Comparison of ENCODE assay signal across 9 cellular contexts in the genomic region with DNA sequence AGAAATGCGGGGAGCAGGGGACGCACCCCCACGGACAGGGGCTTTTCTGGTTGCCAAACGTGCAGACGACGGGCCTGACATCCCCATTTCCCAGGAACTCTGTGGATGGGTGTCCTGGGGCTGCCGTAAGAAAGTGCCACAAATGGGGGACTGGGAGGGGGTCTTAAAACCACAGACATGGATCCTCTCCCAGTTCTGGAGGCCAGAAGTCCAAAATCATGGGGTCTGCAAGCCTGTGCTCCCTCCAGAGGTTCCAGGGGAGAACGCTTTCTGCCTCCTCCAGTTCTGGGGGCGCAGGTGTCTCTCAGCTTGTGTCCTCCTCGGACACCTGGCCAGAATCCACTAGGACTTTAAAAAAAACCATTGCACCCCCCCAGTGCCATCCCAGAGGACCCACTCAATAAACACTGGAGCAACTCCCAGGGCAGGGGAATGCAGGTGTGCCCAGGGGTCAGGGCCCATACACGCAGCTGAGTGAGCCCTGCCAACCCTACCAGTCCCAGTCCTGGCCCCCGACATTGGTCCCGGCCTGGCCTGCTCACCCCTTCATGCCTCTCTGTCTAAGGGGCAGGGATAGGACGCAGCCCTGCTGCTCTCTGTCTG.
DNase-seq lines count a peak whose midpoint lies in the region; ATAC-seq and TF ChIP-seq lines count a peak whose summit lies in the region.
"Had no signal": no experiment of that assay in that cellular context is flagged by ENCODE, and none has a peak within 500 bp of the region (broad histone marks: within the 10 kb centered on the region; RNA-seq: fewer than 3 reads in every experiment).

No MANE protein-coding gene starts in this region.

- peaks cover 22% of the 10 kb centered on the region for H3K36me3 Mint-ChIP-seq in activated B cell treated with CpG ODN at 0.5 μM for 24 hours (ENCODE audit: low read depth)

- H3K27ac ChIP-seq in BLaER1 (no peak overlapping the region), left ventricle myocardium inferior (replicated peaks) (peak overlapping the region; percentile 95), psoas muscle (peak overlapping the region; percentile 74)

- H3K4me1 ChIP-seq in BLaER1 = peaks cover 49% of the 10 kb centered on the region
- peaks cover 52% of the 10 kb centered on the region for H3K4me1 ChIP-seq in left ventricle myocardium inferior
- peaks cover 17% of the 10 kb centered on the region for H3K4me1 ChIP-seq in psoas muscle

- no peaks in the 10 kb centered on the region for H3K27me3 ChIP-seq in BLaER1
- no peaks in the 10 kb centered on the region for H3K27me3 ChIP-seq in left ventricle myocardium inferior (ENCODE audit: low read depth)
- no peaks in the 10 kb centered on the region for H3K27me3 ChIP-seq in psoas muscle (ENCODE audit: insufficient read depth in 3 of 3, low read length in 2 of 3)

- H4K20me1 ChIP-seq in BLaER1 = peaks cover 88% of the 10 kb centered on the region

- H3K9me3 ChIP-seq in BLaER1 = peaks cover 23% of the 10 kb centered on the region
- H3K9me3 ChIP-seq in left ventricle myocardium inferior (replicated peaks) = peaks cover 21% of the 10 kb centered on the region
- H3K9me3 ChIP-seq in psoas muscle = peaks cover 4% of the 10 kb centered on the region

- H3K4me3 Mint-ChIP-seq in activated B cell treated with CpG ODN at 0.5 μM for 24 hours = peak overlapping the region; percentile 7

- CTCF ChIA-PET in activated B cell treated with CpG ODN at 0.5 μM for 24 hours (lab: Charles Lee) = interaction anchor here (0.8 to 1.8 kb wide), 13 partner anchors 18 to 106 kb away, joined by 3 to 8 read pairs (median 4); partner anchors contain the start of gene GADD45B

- H3K4me1 Mint-ChIP-seq in activated B cell treated with CpG ODN at 0.5 μM for 24 hours = peaks cover 14% of the 10 kb centered on the region

- no peak overlapping the region for H3K9ac ChIP-seq in BLaER1

- peak overlapping the region; percentile 67 for H3K4me2 ChIP-seq in BLaER1

- H3K27ac Mint-ChIP-seq in activated B cell treated with CpG ODN at 0.5 μM for 24 hours = no peak overlapping the region

- peaks cover 1% of the 10 kb centered on the region for H3K9me3 Mint-ChIP-seq in activated B cell treated with CpG ODN at 0.5 μM for 24 hours

- intact Hi-C loops in activated B cell treated with CpG ODN at 0.5 μM for 24 hours (cut with micrococcal nuclease) (loop anchor here (1.0 kb wide), 1 partner anchor 105 kb away; no protein-coding TSS in a partner anchor), left ventricle myocardium inferior (cut with micrococcal nuclease) (loop anchor here (10.0 kb wide), 1 partner anchor 105 kb away; the partner anchor contains the start of gene GADD45B), psoas muscle (cut with DNase I) (loop anchor here (1.0 to 5.0 kb wide), 5 partner anchors 31 to 105 kb away; no protein-coding TSS in a partner anchor)

- ATAC-seq in activated B cell treated with CpG ODN at 0.5 μM for 24 hours (ENCODE audit: low read depth) (no peak), psoas muscle (no peak), GM21576 (IDR thresholded peaks at IDR 0.05; ENCODE audit: unreplicated experiment) (no peak), GM21515 (IDR thresholded peaks at IDR 0.05; ENCODE audit: unreplicated experiment) (no peak)

- DNase-seq in activated B cell treated with CpG ODN at 0.5 μM for 24 hours = no peak
- no peak for DNase-seq in left ventricle myocardium inferior
- peak in 1 of 2 donors; percentile 51 for DNase-seq in psoas muscle
- DNase-seq in GDM1 (lab: John Stamatoyannopoulos, UW) = no peak
- no peak for DNase-seq in NCI-H1694 treated with DMSO at 0.1 percent for 48 hours (lab: John Stamatoyannopoulos, UW)
- DNase-seq: DND-41 had no signal

- H3K4me3 ChIP-seq in BLaER1 (no peak overlapping the region), left ventricle myocardium inferior (peak overlapping the region; percentile 70), psoas muscle (peak overlapping the region; percentile 67)

- H3K27me3 Mint-ChIP-seq in activated B cell treated with CpG ODN at 0.5 μM for 24 hours = no peaks in the 10 kb centered on the region

- TF ChIP-seq CTCF in activated B cell treated with CpG ODN at 0.5 μM for 24 hours (IDR thresholded peaks at IDR 0.05) (no peak), left ventricle myocardium inferior (IDR thresholded peaks at IDR 0.05; ENCODE audit: borderline replicate concordance) (peak; percentile 38), psoas muscle (IDR thresholded peaks at IDR 0.05) (no peak)

- 34 to 42% (median 36%) methylated on average over 14 of the region's 14 CpGs for WGBS in psoas muscle, 3 donors

- POLR2A ChIA-PET in activated B cell treated with CpG ODN at 0.5 μM for 24 hours (lab: Charles Lee) = interaction anchor here (0.6 to 5.1 kb wide), 6 partner anchors 25 to 107 kb away, joined by 3 to 62 read pairs (median 4); partner anchors contain the start of gene GADD45B

- peaks cover 49% of the 10 kb centered on the region for H3K36me3 ChIP-seq in BLaER1
- H3K36me3 ChIP-seq in left ventricle myocardium inferior = no peaks in the 10 kb centered on the region
- H3K36me3 ChIP-seq in psoas muscle (ENCODE audit: insufficient read depth in 1 of 2, low read depth in 1 of 2) = no peaks in the 10 kb centered on the region
